Comparison of ENCODE assay signal across 8 cellular contexts in the genomic region with DNA sequence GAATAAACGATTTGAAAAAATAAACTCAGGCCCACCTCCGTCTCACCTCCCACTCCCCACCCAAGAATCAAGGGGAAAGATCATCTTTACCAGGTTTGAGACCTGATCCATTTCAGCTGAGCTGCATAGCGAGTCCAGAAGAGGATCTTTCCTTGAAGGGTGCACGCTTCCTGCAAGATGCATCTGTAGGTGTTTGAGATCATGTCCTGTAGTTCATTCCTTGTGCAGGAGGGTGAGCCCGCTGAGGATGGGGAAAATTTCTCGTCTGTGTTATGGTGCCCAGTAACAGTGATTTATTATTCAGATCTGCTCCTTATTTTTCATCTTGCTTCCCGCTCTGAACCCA.
DNase-seq lines count a peak whose midpoint lies in the region; FAIRE-seq and TF ChIP-seq lines count a peak whose summit lies in the region.

No MANE protein-coding gene starts in this region.

- TF ChIP-seq CTCF in nephron (IDR thresholded peaks at IDR 0.05; ENCODE audit: unreplicated experiment in 3 of 3) = no peak

- peak overlapping the region; percentile 26 for H3K27ac ChIP-seq in cingulate gyrus (ENCODE audit: low read depth, low read length)

- H3K4me3 Mint-ChIP-seq in nephron = peak overlapping the region; percentile 90 to 97 (median 93)

- no peaks in the 10 kb centered on the region for H3K36me3 Mint-ChIP-seq in nephron (ENCODE audit: low read depth)

- FAIRE-seq in urothelium cell line (lab: Jason Lieb, UNC) = no peak

- peak; percentile 11 for DNase-seq in COR-L47 (lab: John Stamatoyannopoulos, UW)
- DNase-seq in NCI-H146 (lab: John Stamatoyannopoulos, UW) = peak; percentile 19
- DNase-seq in HPDE6-E6E7 (ENCODE audit: extremely low spot score) = no peak
- no peak for DNase-seq in NCI-H2196 (lab: John Stamatoyannopoulos, UW; ENCODE audit: unreplicated experiment)
- no peak for DNase-seq in NOMO-1 treated with dmso at 0.1 percent for 144 hours (lab: John Stamatoyannopoulos, UW; ENCODE audit: unreplicated experiment)
- no peak for DNase-seq in urothelium cell line (ENCODE audit: low spot score)

- peaks cover 43% of the 10 kb centered on the region for H3K4me1 Mint-ChIP-seq in nephron

- peaks cover 9% of the 10 kb centered on the region for H3K27me3 Mint-ChIP-seq in nephron (ENCODE audit: low read depth)

- H3K9me3 Mint-ChIP-seq in nephron = no peaks in the 10 kb centered on the region

- H3K27ac Mint-ChIP-seq in nephron = peak overlapping the region; percentile 92 to 98 (median 92)

Comparison
In these comparisons a context has a peak if more than half of its experiments do, and no peak if none do; other contexts are left out.
1. DNase-seq: peak in COR-L47 (single experiment) and NCI-H146 (single experiment); none in HPDE6-E6E7 (single experiment), NCI-H2196 (single experiment), NOMO-1 treated with dmso at 0.1 percent for 144 hours (single experiment) and urothelium cell line (single experiment).